18 cellular contexts compared by ENCODE assay signal in genomic region chr1:50570064-50570463, GRCh38.
A peak's percentile ranks its signal among the peaks of the same experiment; 100 is the strongest.
DNase-seq lines count a peak whose midpoint lies in the region; ATAC-seq, FAIRE-seq and TF ChIP-seq lines count a peak whose summit lies in the region.
"Had no signal": no experiment of that assay in that cellular context is flagged by ENCODE, and none has a peak within 500 bp of the region (broad histone marks: within the 10 kb centered on the region; RNA-seq: fewer than 3 reads in every experiment).

No MANE protein-coding gene starts in this region.

- H3K4me3 ChIP-seq in esophagus muscularis mucosa = no peak overlapping the region
- H3K4me3 ChIP-seq: heart right ventricle had no signal

- no peak overlapping the region for H3K27ac Mint-ChIP-seq in WTC11
- H3K27ac Mint-ChIP-seq: activated CD8-positive, alpha-beta T cell treated with anti-CD3 and anti-CD28 coated beads for 36 hours; activated T-helper 2 cell treated with anti-CD3 and anti-CD28 coated beads, Interferon-gamma antibody, Interleukin-2, Interleukin-4, amounts not matched to agents 10 μg/mL and 5 μg/mL and 100 μg/mL, durations not matched to agents 14 hours and 24 hours and 36 hours; CD4-positive, alpha-beta memory T cell; type B pancreatic cell had no signal

- no peak overlapping the region for H3K27ac ChIP-seq in esophagus muscularis mucosa (replicated peaks in 1 of 4)
- H3K27ac ChIP-seq: heart right ventricle had no signal

- no peak for TF ChIP-seq EP300 in esophagus muscularis mucosa (IDR thresholded peaks at IDR 0.05)

- POLR2A ChIA-PET in WTC11 (lab: Charles Lee) = no interaction called here

- CTCF ChIA-PET in WTC11 (lab: Charles Lee) = interaction anchor here (0.6 to 2.3 kb wide), 4 partner anchors 35 to 520 kb away, joined by 3 to 11 read pairs (median 6); no protein-coding TSS in a partner anchor

- WGBS in esophagus muscularis mucosa = 87% methylated on average over 7 of the region's 7 CpGs

- ATAC-seq in WTC11 (peak; percentile 68), GM21515 (IDR thresholded peaks at IDR 0.05; ENCODE audit: unreplicated experiment) (no peak), esophagus mucosa (no peak)
- ATAC-seq: activated CD8-positive, alpha-beta T cell treated with anti-CD3 and anti-CD28 coated beads for 36 hours; heart right ventricle had no signal

- no peaks in the 10 kb centered on the region for H3K9me3 Mint-ChIP-seq in WTC11
- H3K9me3 Mint-ChIP-seq: activated CD8-positive, alpha-beta T cell treated with anti-CD3 and anti-CD28 coated beads for 36 hours; activated T-helper 2 cell treated with anti-CD3 and anti-CD28 coated beads, Interferon-gamma antibody, Interleukin-2, Interleukin-4, amounts not matched to agents 10 μg/mL and 5 μg/mL and 100 μg/mL, durations not matched to agents 14 hours and 24 hours and 36 hours; CD4-positive, alpha-beta memory T cell; type B pancreatic cell had no signal

- TF ChIP-seq POLR2A in esophagus muscularis mucosa (IDR thresholded peaks at IDR 0.05; ENCODE audit: low read depth) (no peak), GM12891 (IDR thresholded peaks at IDR 0.05; ENCODE audit: low read depth, low read length) (no peak)

- no peaks in the 10 kb centered on the region for H3K4me1 ChIP-seq in esophagus muscularis mucosa

- DNase-seq in NCI-H82 (lab: John Stamatoyannopoulos, UW) (peak; percentile 27), NCI-H82 treated with DMSO at 0.1 percent for 48 hours (lab: John Stamatoyannopoulos, UW; ENCODE audit: unreplicated experiment) (no peak), WTC11 (ENCODE audit: low spot score) (no peak), iris pigment epithelial cell (ENCODE audit: low read depth) (peak; percentile 64), esophagus muscularis mucosa (ENCODE audit: extremely low spot score) (no peak), GM12891 (ENCODE audit: insufficient read length, low spot score) (no peak)
- DNase-seq: ACHN; activated CD8-positive, alpha-beta T cell treated with anti-CD3 and anti-CD28 coated beads for 36 hours; amygdala; CD4-positive, alpha-beta memory T cell; cortex of kidney; EL; heart right ventricle; stimulated activated naive CD4-positive, alpha-beta T cell treated with Interleukin-2 at 50 U/mL for 16 hours had no signal

- no peaks in the 10 kb centered on the region for H3K27me3 Mint-ChIP-seq in WTC11 (ENCODE audit: low read depth)
- H3K27me3 Mint-ChIP-seq: activated CD8-positive, alpha-beta T cell treated with anti-CD3 and anti-CD28 coated beads for 36 hours; CD4-positive, alpha-beta memory T cell; type B pancreatic cell had no signal

- no peaks in the 10 kb centered on the region for H3K27me3 ChIP-seq in esophagus muscularis mucosa
- H3K27me3 ChIP-seq: heart right ventricle had no signal

- TF ChIP-seq CTCF in WTC11 (IDR thresholded peaks at IDR 0.05) (no peak), esophagus muscularis mucosa (IDR thresholded peaks at IDR 0.05) (no peak)

- no peaks in the 10 kb centered on the region for H3K9me3 ChIP-seq in esophagus muscularis mucosa
- H3K9me3 ChIP-seq: heart right ventricle had no signal

- FAIRE-seq in GM12891 (lab: Jason Lieb, UNC) = no peak

- H3K36me3 Mint-ChIP-seq in WTC11 = no peaks in the 10 kb centered on the region

- H3K4me3 Mint-ChIP-seq in WTC11 = no peak overlapping the region
- H3K4me3 Mint-ChIP-seq: activated CD8-positive, alpha-beta T cell treated with anti-CD3 and anti-CD28 coated beads for 36 hours; CD4-positive, alpha-beta memory T cell; type B pancreatic cell had no signal

- intact Hi-C loops in esophagus muscularis mucosa (cut with DNase I) = no loop called here

- peaks cover 0 to 31% (median 14%) of the 10 kb centered on the region in 4 donors for H3K36me3 ChIP-seq in esophagus muscularis mucosa

- H3K4me1 Mint-ChIP-seq in WTC11 = peaks cover 33% of the 10 kb centered on the region
- H3K4me1 Mint-ChIP-seq: CD4-positive, alpha-beta memory T cell had no signal

TF ChIP-seq in WTC11, 78 proteins besides CTCF, POLR2A, EP300 and RAD21 (continues in another document):
- no peak for TF ChIP-seq IRF2 (CRISPR knock-in tag; IDR thresholded peaks at IDR 0.05; ENCODE audit: borderline replicate concordance, low read depth)
- no peak for TF ChIP-seq PRRX2 (CRISPR knock-in tag; IDR thresholded peaks at IDR 0.05)
- no peak for TF ChIP-seq FOXJ3 (CRISPR knock-in tag; IDR thresholded peaks at IDR 0.05; ENCODE audit: borderline replicate concordance)
- no peak for TF ChIP-seq NR1H2 (CRISPR knock-in tag; IDR thresholded peaks at IDR 0.05)
- no peak for TF ChIP-seq GABPB1 (CRISPR knock-in tag; IDR thresholded peaks at IDR 0.05)
- no peak for TF ChIP-seq NR3C1 (CRISPR knock-in tag; conservative IDR thresholded peaks at IDR 0.05; ENCODE audit: low read depth)
- no peak for TF ChIP-seq JUN (CRISPR knock-in tag; IDR thresholded peaks at IDR 0.05)
- TF ChIP-seq, protein P1, sequence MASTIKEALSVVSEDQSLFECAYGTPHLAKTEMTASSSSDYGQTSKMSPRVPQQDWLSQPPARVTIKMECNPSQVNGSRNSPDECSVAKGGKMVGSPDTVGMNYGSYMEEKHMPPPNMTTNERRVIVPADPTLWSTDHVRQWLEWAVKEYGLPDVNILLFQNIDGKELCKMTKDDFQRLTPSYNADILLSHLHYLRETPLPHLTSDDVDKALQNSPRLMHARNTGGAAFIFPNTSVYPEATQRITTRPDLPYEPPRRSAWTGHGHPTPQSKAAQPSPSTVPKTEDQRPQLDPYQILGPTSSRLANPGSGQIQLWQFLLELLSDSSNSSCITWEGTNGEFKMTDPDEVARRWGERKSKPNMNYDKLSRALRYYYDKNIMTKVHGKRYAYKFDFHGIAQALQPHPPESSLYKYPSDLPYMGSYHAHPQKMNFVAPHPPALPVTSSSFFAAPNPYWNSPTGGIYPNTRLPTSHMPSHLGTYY (CRISPR knock-in tag; IDR thresholded peaks at IDR 0.05) = no peak
- no peak for TF ChIP-seq OVOL2 (CRISPR knock-in tag; IDR thresholded peaks at IDR 0.05; ENCODE audit: borderline replicate concordance)
- no peak for TF ChIP-seq ESRRA (CRISPR knock-in tag; IDR thresholded peaks at IDR 0.05; ENCODE audit: borderline replicate concordance)
- no peak for TF ChIP-seq SP1 (CRISPR knock-in tag; conservative IDR thresholded peaks at IDR 0.05)
- no peak for TF ChIP-seq ZMAT4 (CRISPR knock-in tag; IDR thresholded peaks at IDR 0.05)
- TF ChIP-seq E2F4 (CRISPR knock-in tag; IDR thresholded peaks at IDR 0.05; ENCODE audit: borderline replicate concordance, low read depth) = no peak

TF ChIP-seq in GM12891, 5 proteins besides CTCF, POLR2A, EP300 and RAD21:
- no peak for TF ChIP-seq POLR2AphosphoS5 (IDR thresholded peaks at IDR 0.05; ENCODE audit: low read depth, low read length)
- TF ChIP-seq POU2F2 (IDR thresholded peaks at IDR 0.05; ENCODE audit: low read depth, low read length) = no peak

Comparison
In these comparisons a context has a peak if more than half of its experiments do, and no peak if none do; other contexts are left out.
1. DNase-seq: peak in NCI-H82 (single experiment) and iris pigment epithelial cell (single experiment); none in NCI-H82 treated with DMSO at 0.1 percent for 48 hours (single experiment), WTC11 (single experiment), esophagus muscularis mucosa (single experiment) and GM12891 (single experiment).